1 cellular context compared by ENCODE assay signal in the genomic region with DNA sequence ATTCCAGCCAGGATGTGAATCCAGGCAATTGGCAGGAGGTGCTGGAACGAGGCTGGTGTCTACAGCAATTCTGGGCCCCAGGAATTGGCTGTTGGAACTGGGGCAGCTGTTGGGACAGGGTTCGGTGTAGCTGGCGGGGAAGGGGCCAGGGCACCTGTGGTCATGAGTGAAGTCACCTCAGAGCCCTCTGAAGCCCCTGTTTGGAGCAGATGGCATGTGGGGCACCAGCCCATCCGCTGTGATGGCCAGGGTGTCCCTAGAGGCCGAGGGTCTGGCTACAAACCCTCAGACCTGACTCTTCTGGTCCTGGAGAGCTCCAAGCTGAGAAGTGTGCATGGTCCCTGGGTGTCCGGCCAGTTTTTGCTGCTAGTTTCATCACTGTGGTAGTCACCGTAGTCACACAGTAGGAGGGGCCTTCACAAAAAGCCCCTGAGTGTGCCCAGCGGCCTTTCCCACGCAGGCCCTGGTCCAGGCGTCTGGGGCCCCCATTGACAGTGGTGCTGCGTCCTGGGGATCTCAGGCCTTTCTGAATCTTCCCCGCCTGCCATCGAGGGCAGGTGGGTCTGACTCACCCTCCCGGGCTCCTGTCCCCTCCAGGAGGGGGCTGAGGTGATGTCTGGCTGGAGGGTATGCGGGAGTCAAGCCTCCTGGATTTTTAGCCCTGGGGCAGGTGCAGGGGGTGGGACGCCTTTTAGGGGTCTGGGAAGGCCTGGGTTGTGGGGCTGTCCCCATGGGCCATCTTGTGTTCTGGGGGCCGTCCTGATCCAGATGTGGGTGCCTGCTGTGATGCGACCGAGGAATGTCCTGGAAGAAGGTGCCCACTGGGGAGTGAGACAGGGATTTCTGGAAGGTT.
TF ChIP-seq lines count a peak whose summit lies in the region.

No MANE protein-coding gene starts in this region.

TF ChIP-seq in K562, 482 proteins besides CTCF, POLR2A, EP300 and RAD21:
- no peak for TF ChIP-seq NRF1 (conservative IDR thresholded peaks at IDR 0.05 in 1 of 2, IDR thresholded peaks at IDR 0.05 in 1 of 2)
- no peak for TF ChIP-seq ZFP36 (IDR thresholded peaks at IDR 0.05; ENCODE audit: low read depth, low read length, partially characterized antibody)
- no peak for TF ChIP-seq GABPB2 (CRISPR knock-in tag; conservative IDR thresholded peaks at IDR 0.05)
- no peak for TF ChIP-seq ATF7 (IDR thresholded peaks at IDR 0.05)
- TF ChIP-seq, protein P1, sequence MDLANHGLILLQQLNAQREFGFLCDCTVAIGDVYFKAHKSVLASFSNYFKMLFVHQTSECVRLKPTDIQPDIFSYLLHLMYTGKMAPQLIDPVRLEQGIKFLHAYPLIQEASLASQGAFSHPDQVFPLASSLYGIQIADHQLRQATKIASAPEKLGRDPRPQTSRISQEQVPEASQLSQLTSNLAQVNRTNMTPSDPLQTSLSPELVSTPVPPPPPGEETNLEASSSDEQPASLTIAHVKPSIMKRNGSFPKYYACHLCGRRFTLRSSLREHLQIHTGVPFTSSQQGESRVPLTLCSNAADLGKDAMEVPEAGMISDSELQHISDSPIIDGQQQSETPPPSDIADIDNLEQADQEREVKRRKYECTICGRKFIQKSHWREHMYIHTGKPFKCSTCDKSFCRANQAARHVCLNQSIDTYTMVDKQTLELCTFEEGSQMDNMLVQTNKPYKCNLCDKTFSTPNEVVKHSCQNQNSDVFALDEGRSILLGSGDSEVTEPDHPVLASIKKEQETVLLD (IDR thresholded peaks at IDR 0.05) = no peak
- TF ChIP-seq ARID1B (IDR thresholded peaks at IDR 0.05) = no peak
- no peak for TF ChIP-seq TEAD2 (tag; IDR thresholded peaks at IDR 0.05)
- no peak for TF ChIP-seq REST (CRISPR knock-in tag; IDR thresholded peaks at IDR 0.05; ENCODE audit: low read depth)
- no peak for TF ChIP-seq LCOR (CRISPR knock-in tag; IDR thresholded peaks at IDR 0.05)
- TF ChIP-seq ZNF134 (CRISPR knock-in tag; conservative IDR thresholded peaks at IDR 0.05) = no peak
- TF ChIP-seq RNF2 (IDR thresholded peaks at IDR 0.05) = no peak
- TF ChIP-seq ZFPM2 (CRISPR knock-in tag; IDR thresholded peaks at IDR 0.05) = no peak
TF ChIP-seq in K562: peak in this region for 0.
